Comparison of ENCODE assay signal across 8 cellular contexts in genomic region chr12:53623986-53624385, GRCh38. TPM values are rescaled to one million over a fixed set of nuclear protein-coding genes. Genes with fewer than 3 reads are reported as not detected.
DNase-seq lines count a peak whose midpoint lies in the region; ATAC-seq and TF ChIP-seq lines count a peak whose summit lies in the region.

No MANE protein-coding gene starts in this region.

- TF ChIP-seq CTCF in left ventricle myocardium inferior (IDR thresholded peaks at IDR 0.05; ENCODE audit: borderline replicate concordance) = no peak

- H3K36me3 ChIP-seq in left ventricle myocardium inferior (no peaks in the 10 kb centered on the region), mesodermal cell (ENCODE audit: control insufficient read depth, insufficient read depth, low read length) (no peaks in the 10 kb centered on the region)

- H3K27ac ChIP-seq in left ventricle myocardium inferior (replicated peaks) (peak overlapping the region; percentile 98), caudate nucleus (ENCODE audit: low read depth, low read length) (peak overlapping the region; percentile 99), mesodermal cell (ENCODE audit: low read depth, low read length, severe bottlenecking) (peak overlapping the region; percentile 6)

- peak overlapping the region; percentile 79 for H3K4me3 ChIP-seq in left ventricle myocardium inferior
- H3K4me3 ChIP-seq in mesodermal cell (ENCODE audit: extremely low read depth, insufficient read depth, low read length, poor library complexity, severe bottlenecking) = peak overlapping the region; percentile 66

- no peak for ATAC-seq in HG03139 (IDR thresholded peaks at IDR 0.05; ENCODE audit: unreplicated experiment)
- ATAC-seq in HG02763 (IDR thresholded peaks at IDR 0.05; ENCODE audit: unreplicated experiment) = no peak

- peaks cover 54% of the 10 kb centered on the region for H3K4me1 ChIP-seq in left ventricle myocardium inferior
- peaks cover 17% of the 10 kb centered on the region for H3K4me1 ChIP-seq in mesodermal cell (ENCODE audit: control insufficient read depth, insufficient read depth, low read length, poor library complexity, severe bottlenecking)

- WGBS in mesodermal cell (ENCODE audit: insufficient coverage in 2 of 2), 2 experiments = 89% methylated on average over 1 of the region's 2 CpGs; no CpG with 5 or more reads in 1 of the 2 experiments

- no peak for DNase-seq in left ventricle myocardium inferior
- no peak for DNase-seq in cardiac septum (ENCODE audit: low spot score)
- peak in 15 of 61 donors; percentile 3 to 82 (median 20) for DNase-seq in caudate nucleus (lab: John Stamatoyannopoulos, UW)
- DNase-seq in NCI-H82 treated with DMSO at 0.1 percent for 48 hours (lab: John Stamatoyannopoulos, UW; ENCODE audit: unreplicated experiment) = no peak
- no peak for DNase-seq in SHP77 treated with DMSO at 0.1 percent for 48 hours (lab: John Stamatoyannopoulos, UW)

- no peaks in the 10 kb centered on the region for H3K27me3 ChIP-seq in left ventricle myocardium inferior (ENCODE audit: low read depth)

- intact Hi-C loops in left ventricle myocardium inferior (cut with micrococcal nuclease) = loop anchor here (10.0 kb wide), 1 partner anchor 51 kb away; the partner anchor contains the start of gene ATP5MC2
- intact Hi-C loops in cardiac septum (cut with DNase I) = no loop called here

- H3K9me3 ChIP-seq in left ventricle myocardium inferior (replicated peaks) (no peaks in the 10 kb centered on the region), mesodermal cell (ENCODE audit: control insufficient read depth, low read length) (no peaks in the 10 kb centered on the region)

RNA-seq across cellular contexts. Expression of gene ATF7, which starts 2.2 kb away (rescaled TPM):
- total RNA-seq in left ventricle myocardium inferior = 29.8 TPM
- 33.5 TPM for total RNA-seq in cardiac septum
- 25.1 TPM for polyA plus RNA-seq in mesodermal cell (2013, experiment 1 of 2)
- polyA plus RNA-seq in mesodermal cell (2013, experiment 2 of 2) = 22.2 TPM

RNA-seq across cellular contexts. Expression of gene ATP5MC2, which starts 51.9 kb away (rescaled TPM):
- total RNA-seq in left ventricle myocardium inferior (534 TPM), cardiac septum (365 TPM)
- polyA plus RNA-seq in mesodermal cell (2013, experiment 1 of 2) = 503 TPM
- 412 TPM for polyA plus RNA-seq in mesodermal cell (2013, experiment 2 of 2)

Comparison
In these comparisons a context has a peak if more than half of its experiments do, and no peak if none do; other contexts are left out.
1. H3K27ac ChIP-seq: peak in every context shown above with its lines; median percentile 99 in caudate nucleus; 98 in left ventricle myocardium inferior; 6 in mesodermal cell.